1 cellular context compared by ENCODE assay signal in the genomic region with DNA sequence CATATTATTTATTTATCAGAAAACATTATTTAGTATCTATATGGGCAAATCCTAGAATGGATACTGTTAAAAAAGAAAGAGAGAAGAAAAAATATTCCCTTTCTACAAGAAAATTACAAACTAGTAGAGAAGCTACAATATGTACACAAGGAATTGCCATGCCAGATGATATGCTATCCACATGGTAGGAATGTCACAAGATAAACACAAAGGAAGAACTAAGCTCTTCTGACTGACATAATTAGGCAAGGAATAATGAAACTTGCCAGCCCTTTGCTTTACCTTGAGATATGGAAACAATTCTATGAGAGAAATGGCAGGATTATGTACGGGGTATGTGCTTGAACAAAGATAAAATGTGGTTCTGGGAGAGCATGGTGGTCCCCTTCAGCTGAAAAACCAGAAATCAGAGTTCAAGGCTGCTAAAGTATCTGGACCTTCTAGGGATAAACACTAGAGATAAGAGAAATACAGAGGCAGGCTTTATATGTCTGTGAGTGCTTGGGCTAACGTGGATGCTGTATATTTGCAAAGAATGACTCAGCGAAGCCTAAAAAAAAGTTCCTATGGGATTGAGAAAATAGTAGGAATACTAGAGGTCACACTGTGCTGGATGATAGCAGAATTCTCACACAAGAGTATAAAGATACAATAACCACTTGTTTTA.
TF ChIP-seq lines count a peak whose summit lies in the region.

No MANE protein-coding gene starts in this region.

TF ChIP-seq in HepG2, 621 proteins besides CTCF, POLR2A, EP300 and RAD21 (continued from another document):
- TF ChIP-seq, protein P1, sequence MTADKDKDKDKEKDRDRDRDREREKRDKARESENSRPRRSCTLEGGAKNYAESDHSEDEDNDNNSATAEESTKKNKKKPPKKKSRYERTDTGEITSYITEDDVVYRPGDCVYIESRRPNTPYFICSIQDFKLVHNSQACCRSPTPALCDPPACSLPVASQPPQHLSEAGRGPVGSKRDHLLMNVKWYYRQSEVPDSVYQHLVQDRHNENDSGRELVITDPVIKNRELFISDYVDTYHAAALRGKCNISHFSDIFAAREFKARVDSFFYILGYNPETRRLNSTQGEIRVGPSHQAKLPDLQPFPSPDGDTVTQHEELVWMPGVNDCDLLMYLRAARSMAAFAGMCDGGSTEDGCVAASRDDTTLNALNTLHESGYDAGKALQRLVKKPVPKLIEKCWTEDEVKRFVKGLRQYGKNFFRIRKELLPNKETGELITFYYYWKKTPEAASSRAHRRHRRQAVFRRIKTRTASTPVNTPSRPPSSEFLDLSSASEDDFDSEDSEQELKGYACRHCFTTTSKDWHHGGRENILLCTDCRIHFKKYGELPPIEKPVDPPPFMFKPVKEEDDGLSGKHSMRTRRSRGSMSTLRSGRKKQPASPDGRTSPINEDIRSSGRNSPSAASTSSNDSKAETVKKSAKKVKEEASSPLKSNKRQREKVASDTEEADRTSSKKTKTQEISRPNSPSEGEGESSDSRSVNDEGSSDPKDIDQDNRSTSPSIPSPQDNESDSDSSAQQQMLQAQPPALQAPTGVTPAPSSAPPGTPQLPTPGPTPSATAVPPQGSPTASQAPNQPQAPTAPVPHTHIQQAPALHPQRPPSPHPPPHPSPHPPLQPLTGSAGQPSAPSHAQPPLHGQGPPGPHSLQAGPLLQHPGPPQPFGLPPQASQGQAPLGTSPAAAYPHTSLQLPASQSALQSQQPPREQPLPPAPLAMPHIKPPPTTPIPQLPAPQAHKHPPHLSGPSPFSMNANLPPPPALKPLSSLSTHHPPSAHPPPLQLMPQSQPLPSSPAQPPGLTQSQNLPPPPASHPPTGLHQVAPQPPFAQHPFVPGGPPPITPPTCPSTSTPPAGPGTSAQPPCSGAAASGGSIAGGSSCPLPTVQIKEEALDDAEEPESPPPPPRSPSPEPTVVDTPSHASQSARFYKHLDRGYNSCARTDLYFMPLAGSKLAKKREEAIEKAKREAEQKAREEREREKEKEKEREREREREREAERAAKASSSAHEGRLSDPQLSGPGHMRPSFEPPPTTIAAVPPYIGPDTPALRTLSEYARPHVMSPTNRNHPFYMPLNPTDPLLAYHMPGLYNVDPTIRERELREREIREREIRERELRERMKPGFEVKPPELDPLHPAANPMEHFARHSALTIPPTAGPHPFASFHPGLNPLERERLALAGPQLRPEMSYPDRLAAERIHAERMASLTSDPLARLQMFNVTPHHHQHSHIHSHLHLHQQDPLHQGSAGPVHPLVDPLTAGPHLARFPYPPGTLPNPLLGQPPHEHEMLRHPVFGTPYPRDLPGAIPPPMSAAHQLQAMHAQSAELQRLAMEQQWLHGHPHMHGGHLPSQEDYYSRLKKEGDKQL (CRISPR knock-in tag; IDR thresholded peaks at IDR 0.05; ENCODE audit: low read depth), result 0 out of 2 replicates have a peak, but pooled peaks have one; percentile 36
- peak in 1 of 2 experiments; percentile 19; a peak in 1 of 4 replicates for TF ChIP-seq MAFK (conservative IDR thresholded peaks at IDR 0.05 in 1 of 2, IDR thresholded peaks at IDR 0.05 in 1 of 2; ENCODE audit: low read length in 2 of 2)
- TF ChIP-seq ZBTB38 (CRISPR knock-in tag; IDR thresholded peaks at IDR 0.05), result no peak
- no peak for TF ChIP-seq ZNF720 (CRISPR knock-in tag; IDR thresholded peaks at IDR 0.05)
- TF ChIP-seq TMF1 (CRISPR knock-in tag; IDR thresholded peaks at IDR 0.05; ENCODE audit: low read depth), result no peak
- 0 out of 2 replicates have a peak, but pooled peaks have one; percentile 36 for TF ChIP-seq NFKBIZ (CRISPR knock-in tag; IDR thresholded peaks at IDR 0.05)
- TF ChIP-seq ZNF841 (CRISPR knock-in tag; IDR thresholded peaks at IDR 0.05; ENCODE audit: borderline replicate concordance), result no peak
- TF ChIP-seq CHCHD3 (CRISPR knock-in tag; IDR thresholded peaks at IDR 0.05), result no peak
- TF ChIP-seq FOXJ3 (CRISPR knock-in tag; IDR thresholded peaks at IDR 0.05; ENCODE audit: borderline replicate concordance), result peak; percentile 77; the same call in 1 of the 2 replicates
- TF ChIP-seq, protein P2, sequence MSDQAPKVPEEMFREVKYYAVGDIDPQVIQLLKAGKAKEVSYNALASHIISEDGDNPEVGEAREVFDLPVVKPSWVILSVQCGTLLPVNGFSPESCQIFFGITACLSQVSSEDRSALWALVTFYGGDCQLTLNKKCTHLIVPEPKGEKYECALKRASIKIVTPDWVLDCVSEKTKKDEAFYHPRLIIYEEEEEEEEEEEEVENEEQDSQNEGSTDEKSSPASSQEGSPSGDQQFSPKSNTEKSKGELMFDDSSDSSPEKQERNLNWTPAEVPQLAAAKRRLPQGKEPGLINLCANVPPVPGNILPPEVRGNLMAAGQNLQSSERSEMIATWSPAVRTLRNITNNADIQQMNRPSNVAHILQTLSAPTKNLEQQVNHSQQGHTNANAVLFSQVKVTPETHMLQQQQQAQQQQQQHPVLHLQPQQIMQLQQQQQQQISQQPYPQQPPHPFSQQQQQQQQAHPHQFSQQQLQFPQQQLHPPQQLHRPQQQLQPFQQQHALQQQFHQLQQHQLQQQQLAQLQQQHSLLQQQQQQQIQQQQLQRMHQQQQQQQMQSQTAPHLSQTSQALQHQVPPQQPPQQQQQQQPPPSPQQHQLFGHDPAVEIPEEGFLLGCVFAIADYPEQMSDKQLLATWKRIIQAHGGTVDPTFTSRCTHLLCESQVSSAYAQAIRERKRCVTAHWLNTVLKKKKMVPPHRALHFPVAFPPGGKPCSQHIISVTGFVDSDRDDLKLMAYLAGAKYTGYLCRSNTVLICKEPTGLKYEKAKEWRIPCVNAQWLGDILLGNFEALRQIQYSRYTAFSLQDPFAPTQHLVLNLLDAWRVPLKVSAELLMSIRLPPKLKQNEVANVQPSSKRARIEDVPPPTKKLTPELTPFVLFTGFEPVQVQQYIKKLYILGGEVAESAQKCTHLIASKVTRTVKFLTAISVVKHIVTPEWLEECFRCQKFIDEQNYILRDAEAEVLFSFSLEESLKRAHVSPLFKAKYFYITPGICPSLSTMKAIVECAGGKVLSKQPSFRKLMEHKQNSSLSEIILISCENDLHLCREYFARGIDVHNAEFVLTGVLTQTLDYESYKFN (CRISPR knock-in tag; conservative IDR thresholded peaks at IDR 0.05), result peak; percentile 78
- TF ChIP-seq TRIM24 (CRISPR knock-in tag; IDR thresholded peaks at IDR 0.05), result no peak
- TF ChIP-seq CCDC6 (CRISPR knock-in tag; IDR thresholded peaks at IDR 0.05), result 0 out of 2 replicates have a peak, but pooled peaks have one; percentile 30
- TF ChIP-seq PITX1 (CRISPR knock-in tag; IDR thresholded peaks at IDR 0.05), result peak; percentile 38; the same call in 1 of the 2 replicates
- no peak for TF ChIP-seq MXD4 (CRISPR knock-in tag; IDR thresholded peaks at IDR 0.05)
- no peak for TF ChIP-seq ZNF7 (CRISPR knock-in tag; IDR thresholded peaks at IDR 0.05)
- TF ChIP-seq TSC22D2 (CRISPR knock-in tag; IDR thresholded peaks at IDR 0.05; ENCODE audit: borderline replicate concordance), result no peak
- TF ChIP-seq, protein P3, sequence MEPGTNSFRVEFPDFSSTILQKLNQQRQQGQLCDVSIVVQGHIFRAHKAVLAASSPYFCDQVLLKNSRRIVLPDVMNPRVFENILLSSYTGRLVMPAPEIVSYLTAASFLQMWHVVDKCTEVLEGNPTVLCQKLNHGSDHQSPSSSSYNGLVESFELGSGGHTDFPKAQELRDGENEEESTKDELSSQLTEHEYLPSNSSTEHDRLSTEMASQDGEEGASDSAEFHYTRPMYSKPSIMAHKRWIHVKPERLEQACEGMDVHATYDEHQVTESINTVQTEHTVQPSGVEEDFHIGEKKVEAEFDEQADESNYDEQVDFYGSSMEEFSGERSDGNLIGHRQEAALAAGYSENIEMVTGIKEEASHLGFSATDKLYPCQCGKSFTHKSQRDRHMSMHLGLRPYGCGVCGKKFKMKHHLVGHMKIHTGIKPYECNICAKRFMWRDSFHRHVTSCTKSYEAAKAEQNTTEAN (CRISPR knock-in tag; conservative IDR thresholded peaks at IDR 0.05), result no peak
- peak; percentile 87; the same call in 1 of the 2 replicates for TF ChIP-seq JUNB (CRISPR knock-in tag; IDR thresholded peaks at IDR 0.05; ENCODE audit: borderline replicate concordance)
- TF ChIP-seq, protein P4, sequence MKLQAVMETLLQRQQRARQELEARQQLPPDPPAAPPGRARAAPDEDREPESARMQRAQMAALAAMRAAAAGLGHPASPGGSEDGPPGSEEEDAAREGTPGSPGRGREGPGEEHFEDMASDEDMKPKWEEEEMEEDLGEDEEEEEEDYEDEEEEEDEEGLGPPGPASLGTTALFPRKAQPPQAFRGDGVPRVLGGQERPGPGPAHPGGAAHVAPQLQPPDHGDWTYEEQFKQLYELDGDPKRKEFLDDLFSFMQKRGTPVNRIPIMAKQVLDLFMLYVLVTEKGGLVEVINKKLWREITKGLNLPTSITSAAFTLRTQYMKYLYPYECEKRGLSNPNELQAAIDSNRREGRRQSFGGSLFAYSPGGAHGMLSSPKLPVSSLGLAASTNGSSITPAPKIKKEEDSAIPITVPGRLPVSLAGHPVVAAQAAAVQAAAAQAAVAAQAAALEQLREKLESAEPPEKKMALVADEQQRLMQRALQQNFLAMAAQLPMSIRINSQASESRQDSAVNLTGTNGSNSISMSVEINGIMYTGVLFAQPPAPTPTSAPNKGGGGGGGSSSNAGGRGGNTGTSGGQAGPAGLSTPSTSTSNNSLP (IDR thresholded peaks at IDR 0.05; ENCODE audit: low read depth, low read length), result 0 out of 2 replicates have a peak, but pooled peaks have one; percentile 42
- TF ChIP-seq BHLHE40 (IDR thresholded peaks at IDR 0.05; ENCODE audit: low read length), result no peak
- TF ChIP-seq, protein P5, sequence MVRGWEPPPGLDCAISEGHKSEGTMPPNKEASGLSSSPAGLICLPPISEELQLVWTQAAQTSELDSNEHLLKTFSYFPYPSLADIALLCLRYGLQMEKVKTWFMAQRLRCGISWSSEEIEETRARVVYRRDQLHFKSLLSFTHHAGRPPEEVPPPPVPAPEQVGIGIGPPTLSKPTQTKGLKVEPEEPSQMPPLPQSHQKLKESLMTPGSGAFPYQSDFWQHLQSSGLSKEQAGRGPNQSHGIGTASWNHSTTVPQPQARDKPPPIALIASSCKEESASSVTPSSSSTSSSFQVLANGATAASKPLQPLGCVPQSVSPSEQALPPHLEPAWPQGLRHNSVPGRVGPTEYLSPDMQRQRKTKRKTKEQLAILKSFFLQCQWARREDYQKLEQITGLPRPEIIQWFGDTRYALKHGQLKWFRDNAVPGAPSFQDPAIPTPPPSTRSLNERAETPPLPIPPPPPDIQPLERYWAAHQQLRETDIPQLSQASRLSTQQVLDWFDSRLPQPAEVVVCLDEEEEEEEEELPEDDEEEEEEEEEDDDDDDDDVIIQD (CRISPR knock-in tag; IDR thresholded peaks at IDR 0.05; ENCODE audit: low read depth), result peak; percentile 73
- TF ChIP-seq MZF1 (CRISPR knock-in tag; IDR thresholded peaks at IDR 0.05; ENCODE audit: borderline replicate concordance), result no peak
- TF ChIP-seq GFI1 (CRISPR knock-in tag; IDR thresholded peaks at IDR 0.05; ENCODE audit: borderline replicate concordance), result peak; percentile 83
- TF ChIP-seq, protein P6, sequence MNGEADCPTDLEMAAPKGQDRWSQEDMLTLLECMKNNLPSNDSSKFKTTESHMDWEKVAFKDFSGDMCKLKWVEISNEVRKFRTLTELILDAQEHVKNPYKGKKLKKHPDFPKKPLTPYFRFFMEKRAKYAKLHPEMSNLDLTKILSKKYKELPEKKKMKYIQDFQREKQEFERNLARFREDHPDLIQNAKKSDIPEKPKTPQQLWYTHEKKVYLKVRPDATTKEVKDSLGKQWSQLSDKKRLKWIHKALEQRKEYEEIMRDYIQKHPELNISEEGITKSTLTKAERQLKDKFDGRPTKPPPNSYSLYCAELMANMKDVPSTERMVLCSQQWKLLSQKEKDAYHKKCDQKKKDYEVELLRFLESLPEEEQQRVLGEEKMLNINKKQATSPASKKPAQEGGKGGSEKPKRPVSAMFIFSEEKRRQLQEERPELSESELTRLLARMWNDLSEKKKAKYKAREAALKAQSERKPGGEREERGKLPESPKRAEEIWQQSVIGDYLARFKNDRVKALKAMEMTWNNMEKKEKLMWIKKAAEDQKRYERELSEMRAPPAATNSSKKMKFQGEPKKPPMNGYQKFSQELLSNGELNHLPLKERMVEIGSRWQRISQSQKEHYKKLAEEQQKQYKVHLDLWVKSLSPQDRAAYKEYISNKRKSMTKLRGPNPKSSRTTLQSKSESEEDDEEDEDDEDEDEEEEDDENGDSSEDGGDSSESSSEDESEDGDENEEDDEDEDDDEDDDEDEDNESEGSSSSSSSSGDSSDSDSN (CRISPR knock-in tag; IDR thresholded peaks at IDR 0.05), result no peak
- peak; percentile 58; the same call in 1 of the 2 replicates for TF ChIP-seq RCOR2 (CRISPR knock-in tag; IDR thresholded peaks at IDR 0.05)
- no peak for TF ChIP-seq FOXP1 (IDR thresholded peaks at IDR 0.05)
- peak; percentile 35; the same call in 1 of the 2 replicates for TF ChIP-seq FOXP1 (CRISPR knock-in tag; IDR thresholded peaks at IDR 0.05)
- no peak for TF ChIP-seq ZKSCAN8 (CRISPR knock-in tag; IDR thresholded peaks at IDR 0.05; ENCODE audit: borderline replicate concordance)
- TF ChIP-seq, protein P7, sequence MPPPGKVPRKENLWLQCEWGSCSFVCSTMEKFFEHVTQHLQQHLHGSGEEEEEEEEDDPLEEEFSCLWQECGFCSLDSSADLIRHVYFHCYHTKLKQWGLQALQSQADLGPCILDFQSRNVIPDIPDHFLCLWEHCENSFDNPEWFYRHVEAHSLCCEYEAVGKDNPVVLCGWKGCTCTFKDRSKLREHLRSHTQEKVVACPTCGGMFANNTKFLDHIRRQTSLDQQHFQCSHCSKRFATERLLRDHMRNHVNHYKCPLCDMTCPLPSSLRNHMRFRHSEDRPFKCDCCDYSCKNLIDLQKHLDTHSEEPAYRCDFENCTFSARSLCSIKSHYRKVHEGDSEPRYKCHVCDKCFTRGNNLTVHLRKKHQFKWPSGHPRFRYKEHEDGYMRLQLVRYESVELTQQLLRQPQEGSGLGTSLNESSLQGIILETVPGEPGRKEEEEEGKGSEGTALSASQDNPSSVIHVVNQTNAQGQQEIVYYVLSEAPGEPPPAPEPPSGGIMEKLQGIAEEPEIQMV (CRISPR knock-in tag; IDR thresholded peaks at IDR 0.05; ENCODE audit: low read depth), result no peak
